In genomic region chr11:111944651-111945051, GRCh38 we compare ENCODE assay signal across 8 cellular contexts. TPM values are rescaled to one million over a fixed set of nuclear protein-coding genes. Genes with fewer than 3 reads are reported as not detected.
A peak's percentile ranks its signal among the peaks of the same experiment; 100 is the strongest.
DNase-seq lines count a peak whose midpoint lies in the region; ATAC-seq and TF ChIP-seq lines count a peak whose summit lies in the region.

No MANE protein-coding gene starts in this region.

- DNase-seq in AG20443 (ENCODE audit: low spot score) (peak; percentile 67), NCI-H226 (peak; percentile 63), choroid plexus epithelial cell (ENCODE audit: low read depth) (peak; percentile 89), omental fat pad (ENCODE audit: low spot score) (no peak), KG1 (lab: John Stamatoyannopoulos, UW) (no peak), GM19240 (ENCODE audit: insufficient read length, low spot score) (no peak), mesothelial cell of epicardium (ENCODE audit: low spot score in 2 of 2, unreplicated experiment in 2 of 2) (no peak), hypothalamus (lab: John Stamatoyannopoulos, UW) (no peak)

- H3K4me3 ChIP-seq in choroid plexus epithelial cell (ENCODE audit: low read depth, low read length): no peak overlapping the region

- no peaks in the 10 kb centered on the region for H3K9me3 Mint-ChIP-seq in mesothelial cell of epicardium

- peak; percentile 84 for ATAC-seq in omental fat pad (ENCODE audit: low FRiP score)

- TF ChIP-seq CTCF in choroid plexus epithelial cell (conservative IDR thresholded peaks at IDR 0.05; ENCODE audit: low read depth, low read length) (no peak), omental fat pad (IDR thresholded peaks at IDR 0.05) (no peak), mesothelial cell of epicardium (IDR thresholded peaks at IDR 0.05; ENCODE audit: unreplicated experiment) (no peak)

- peaks cover 2% of the 10 kb centered on the region for H3K36me3 Mint-ChIP-seq in mesothelial cell of epicardium

- no peaks in the 10 kb centered on the region for H3K27me3 Mint-ChIP-seq in mesothelial cell of epicardium (ENCODE audit: low read depth)

- H3K4me1 Mint-ChIP-seq in mesothelial cell of epicardium: peaks cover 6% of the 10 kb centered on the region

- no peak overlapping the region for H3K4me3 Mint-ChIP-seq in mesothelial cell of epicardium

- H3K27ac Mint-ChIP-seq in mesothelial cell of epicardium: no peak overlapping the region

RNA-seq across cellular contexts. Expression of gene DIXDC1, which starts 7.5 kb away (rescaled TPM):
- total RNA-seq in omental fat pad (10 to 100 TPM; 36.4 to 79.3 (median 40.7) TPM), mesothelial cell of epicardium (20.0 to 21.2 TPM (median 20.3 TPM) in 3 replicates)

RNA-seq across cellular contexts. Expression of gene C11orf52, which starts 25.9 kb away (rescaled TPM):
- total RNA-seq in omental fat pad: 1 to 10 TPM in 3 of 4 donors, not detected in 1; 3.4 to 7.9 (median 7.5) TPM
- total RNA-seq in mesothelial cell of epicardium: 6.9 to 7.9 TPM (median 7.9 TPM) in 3 replicates

RNA-seq across cellular contexts. Expression of gene HSPB2, which starts 32.1 kb away (rescaled TPM):
- 1 to 10 TPM in 2 of 4 donors, not detected in 2; 3.1 to 4.6 TPM for total RNA-seq in omental fat pad
- total RNA-seq in mesothelial cell of epicardium: 0.22 to 0.51 TPM (median 0.27 TPM) in 3 replicates

RNA-seq across cellular contexts. Expression of gene CRYAB, which starts 33.1 kb away (rescaled TPM):
- total RNA-seq in omental fat pad (1,000 to 10,000 TPM in 1 of 4 donors, 100 to 1,000 TPM in 2, 10 to 100 TPM in 1; 82.4 to 1,340 (median 304) TPM), mesothelial cell of epicardium (0.49 to 0.74 TPM (median 0.63 TPM) in 3 replicates)

Comparison
In these comparisons a context has a peak if more than half of its experiments do, and no peak if none do; other contexts are left out.
1. DNase-seq: peak in AG20443 (single experiment), NCI-H226 (single experiment) and choroid plexus epithelial cell (single experiment); none in omental fat pad (single experiment), KG1 (single experiment), GM19240 (single experiment), mesothelial cell of epicardium (0 of 2) and hypothalamus (0 of 51).